ENCODE assay signal across 20 cellular contexts in the genomic region with DNA sequence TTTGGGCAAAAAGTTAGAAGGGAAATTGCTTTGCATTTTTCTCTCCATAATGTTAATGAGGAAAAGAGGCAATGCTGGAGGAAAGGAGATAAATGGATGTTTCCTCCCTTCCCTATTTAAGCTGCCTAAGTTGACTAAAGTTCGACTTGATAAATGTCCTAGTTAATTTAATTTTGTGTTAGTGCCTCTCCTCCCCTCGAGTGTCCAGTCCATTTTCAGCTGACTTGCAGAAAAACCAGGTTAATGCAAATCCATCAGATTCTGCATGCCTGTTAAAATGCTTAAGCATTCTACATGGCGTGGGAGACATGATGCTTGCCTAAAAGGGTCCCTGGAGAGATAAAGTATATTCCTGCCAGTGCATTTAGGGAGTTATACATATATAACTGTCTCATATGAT. TPM values are rescaled to one million over a fixed set of nuclear protein-coding genes. Genes with fewer than 3 reads are reported as not detected.
DNase-seq lines count a peak whose midpoint lies in the region; ATAC-seq, FAIRE-seq and TF ChIP-seq lines count a peak whose summit lies in the region.
"Had no signal": no experiment of that assay in that cellular context is flagged by ENCODE, and none has a peak within 500 bp of the region (broad histone marks: within the 10 kb centered on the region; RNA-seq: fewer than 3 reads in every experiment).

No MANE protein-coding gene starts in this region.

- peaks cover 45% of the 10 kb centered on the region for H3K4me1 ChIP-seq in Loucy (ENCODE audit: insufficient read depth, low read length, poor library complexity, severe bottlenecking)
- peaks cover 42% of the 10 kb centered on the region for H3K4me1 ChIP-seq in GM12878 (ENCODE audit: control insufficient read depth, insufficient read depth, low read length)

- no peaks in the 10 kb centered on the region; the same call in 1 of the 2 replicates for H3F3A ChIP-seq in Loucy (ENCODE audit: low read depth)

- H4K20me1 ChIP-seq in Loucy (ENCODE audit: insufficient read depth, low read length, poor library complexity, severe bottlenecking), result peaks cover 96% of the 10 kb centered on the region
- H4K20me1 ChIP-seq in GM12878 (ENCODE audit: control insufficient read depth, insufficient read depth), result peaks cover 6% of the 10 kb centered on the region; the same call in 1 of the 2 replicates

- peak overlapping the region; percentile 30 for H3K27ac Mint-ChIP-seq in activated naive CD4-positive, alpha-beta T cell treated with anti-CD3 and anti-CD28 coated beads, Interleukin-2, amount 50 U/mL, for 24 hours

- H3K9ac ChIP-seq in Loucy (ENCODE audit: low read depth, low read length, poor library complexity, severe bottlenecking), result no peak overlapping the region
- H3K9ac ChIP-seq in GM12878 (ENCODE audit: control insufficient read depth, insufficient read depth, low read length), result no peak overlapping the region
- H3K9ac ChIP-seq: KMS-11 had no signal

- H3K79me2 ChIP-seq in Loucy (ENCODE audit: insufficient read depth, low read length), result peaks cover 100% of the 10 kb centered on the region
- H3K79me2 ChIP-seq in GM12878 (ENCODE audit: control insufficient read depth, insufficient read depth, low read length), result peaks cover 91% of the 10 kb centered on the region

- intact Hi-C loops in GM12878 (cut with micrococcal nuclease; ENCODE audit: unreplicated experiment), result no loop called here

- POLR2A ChIA-PET in GM12878 (lab: Charles Lee), result interaction anchor here (1.1 to 2.2 kb wide), 3 partner anchors 10 to 69 kb away, joined by 3 to 7 read pairs (median 5); no protein-coding TSS in a partner anchor

- H3K36me3 ChIP-seq in Loucy (ENCODE audit: insufficient read depth, low read length) (peaks cover 41% of the 10 kb centered on the region; the same call in 1 of the 2 replicates), GM12878 (ENCODE audit: control insufficient read depth in 2 of 2, insufficient read depth in 2 of 2, low read length in 1 of 2) (no peaks in the 10 kb centered on the region; a peak in 2 of 4 replicates)

- no peak overlapping the region for H3K4me3 Mint-ChIP-seq in activated naive CD4-positive, alpha-beta T cell treated with anti-CD3 and anti-CD28 coated beads, Interleukin-2, amount 50 U/mL, for 24 hours
- H3K4me3 Mint-ChIP-seq: CD8-positive, alpha-beta memory T cell had no signal

- no peaks in the 10 kb centered on the region for H3K9me2 ChIP-seq in Loucy (replicated peaks; ENCODE audit: low read depth, low read length)

- H3K4me2 ChIP-seq in Loucy (ENCODE audit: low read depth, low read length, poor library complexity, severe bottlenecking) (peak overlapping the region; percentile 4), GM12878 (ENCODE audit: control insufficient read depth, insufficient read depth) (no peak overlapping the region)
- H3K4me2 ChIP-seq: KMS-11, PC-9 had no signal

- TF ChIP-seq EP300 in GM12878 (IDR thresholded peaks at IDR 0.05; ENCODE audit: borderline replicate concordance in 1 of 2, control insufficient read depth in 1 of 2, low read depth in 2 of 2, low read length in 2 of 2), result no peak

- FAIRE-seq in GM12878 (lab: Jason Lieb, UNC), result no peak
- FAIRE-seq: GM12891, GM18507, H1 had no signal

- H3K4me3 ChIP-seq in Loucy (ENCODE audit: low read length, poor library complexity, severe bottlenecking), result no peak overlapping the region
- H3K4me3 ChIP-seq in GM12878, result no peak overlapping the region
- H3K4me3 ChIP-seq: PC-9 had no signal

- BruUV-seq in GM12878 (replicated peaks; lab: Mats Ljungman, UMichigan), result TSS peak; percentile 33

- no peaks in the 10 kb centered on the region for H3K36me3 Mint-ChIP-seq in activated naive CD4-positive, alpha-beta T cell treated with anti-CD3 and anti-CD28 coated beads, Interleukin-2, amount 50 U/mL, for 24 hours

- in situ Hi-C loops in GM12878 (cut with MboI), result no loop called here

- no peaks in the 10 kb centered on the region for H3K27me3 Mint-ChIP-seq in activated naive CD4-positive, alpha-beta T cell treated with anti-CD3 and anti-CD28 coated beads, Interleukin-2, amount 50 U/mL, for 24 hours
- H3K27me3 Mint-ChIP-seq: CD8-positive, alpha-beta memory T cell had no signal

- H3K9me3 Mint-ChIP-seq in activated naive CD4-positive, alpha-beta T cell treated with anti-CD3 and anti-CD28 coated beads, Interleukin-2, amount 50 U/mL, for 24 hours, result no peaks in the 10 kb centered on the region
- H3K9me3 Mint-ChIP-seq: CD8-positive, alpha-beta memory T cell had no signal

- TF ChIP-seq RAD21 in GM12878 (IDR thresholded peaks at IDR 0.05; ENCODE audit: insufficient read depth, low read depth, low read length), result no peak

- H2AFZ ChIP-seq in Loucy (ENCODE audit: low read length) (no peak overlapping the region), GM12878 (ENCODE audit: control insufficient read depth, low read depth, low read length) (no peak overlapping the region)
- H2AFZ ChIP-seq: PC-9 had no signal

- TF ChIP-seq POLR2A in GM12878 (IDR thresholded peaks at IDR 0.05; ENCODE audit: low read depth, low read length), result no peak

- no peak for DNase-seq in activated naive CD4-positive, alpha-beta T cell (lab: John Stamatoyannopoulos, UW)
- DNase-seq in GM12878 (ENCODE audit: low read depth, low spot score) (no peak), NCI-H226 (no peak), NCI-H2107 treated with DMSO at 0.1 percent for 48 hours (lab: John Stamatoyannopoulos, UW; ENCODE audit: unreplicated experiment) (no peak)
- no peak for DNase-seq in activated CD4-positive, alpha-beta T cell treated with anti-CD3 and anti-CD28 coated beads, Interleukin-2, amount 50 U/mL, for 1 hour
- DNase-seq: C1 segment of cervical spinal cord; CD8-positive, alpha-beta memory T cell; DMS53; NCI-H1417 treated with DMSO at 0.1 percent for 48 hours; NCI-H187 treated with DMSO at 0.1 percent for 48 hours; NCI-H345 had no signal

- 59% methylated on average over 3 of the region's 3 CpGs for WGBS in GM12878 (ENCODE audit: insufficient coverage, insufficient replicate concordance, low lambda C conversion rate, missing lambda C conversion rate)

- H3K27me3 ChIP-seq in Loucy (ENCODE audit: insufficient read depth, low read length, poor library complexity, severe bottlenecking) (no peaks in the 10 kb centered on the region), GM12878 (replicated peaks in 1 of 2; ENCODE audit: control insufficient read depth in 2 of 2, insufficient read depth in 2 of 2, low read length in 1 of 2) (no peaks in the 10 kb centered on the region)

- H3K9me3 ChIP-seq in Loucy (ENCODE audit: insufficient read depth, low read depth, low read length) (no peaks in the 10 kb centered on the region), GM12878 (replicated peaks; ENCODE audit: control insufficient read depth, insufficient read depth, low read length) (no peaks in the 10 kb centered on the region)

- RAD21 ChIA-PET in GM12878 (lab: Charles Lee; ENCODE audit: unreplicated experiment), result interaction anchor here (2.9 kb wide), 1 partner anchor 10 kb away, joined by 14 read pairs; no protein-coding TSS in a partner anchor

- CTCF ChIA-PET in GM12878 (lab: Yijun Ruan, JAX), result interaction anchor here (0.6 to 1.3 kb wide), 2 partner anchors 11 kb away, joined by 3 to 7 read pairs; no protein-coding TSS in a partner anchor

- ATAC-seq in GM12878, result no peak
- no peak for ATAC-seq in GM18502 (IDR thresholded peaks at IDR 0.05; ENCODE audit: poor library complexity, unreplicated experiment)

- peaks cover 89% of the 10 kb centered on the region for H3K4me1 Mint-ChIP-seq in activated naive CD4-positive, alpha-beta T cell treated with anti-CD3 and anti-CD28 coated beads, Interleukin-2, amount 50 U/mL, for 24 hours

- SMC1A ChIA-PET in GM12878 (lab: Charles Lee; ENCODE audit: uncharacterized antibody, unreplicated experiment), result interaction anchor here (1.5 to 8.5 kb wide), 2 partner anchors 10 to 23 kb away, joined by 3 to 89 read pairs; no protein-coding TSS in a partner anchor

- H3K27ac ChIP-seq in GM12878 (ENCODE audit: control insufficient read depth, insufficient read depth), result no peak overlapping the region
- H3K27ac ChIP-seq: 22Rv1, KMS-11, PC-9 had no signal

- TF ChIP-seq CTCF in Loucy (conservative IDR thresholded peaks at IDR 0.05; ENCODE audit: low read length) (no peak), GM12878 (IDR thresholded peaks at IDR 0.05 in 2 of 3, conservative IDR thresholded peaks at IDR 0.05 in 1 of 3; ENCODE audit: control insufficient read depth in 2 of 3, extremely low read depth in 1 of 3, insufficient read depth in 1 of 3, low read depth in 3 of 3, low read length in 3 of 3) (no peak)

TF ChIP-seq in GM12878, 131 proteins besides CTCF, POLR2A, EP300 and RAD21 (continues in another document):
- TF ChIP-seq RBBP5 (conservative IDR thresholded peaks at IDR 0.05), result no peak

RNA-seq across cellular contexts. Expression of gene JARID2, which starts 30.2 kb away (rescaled TPM):
- total RNA-seq in GM12878 (2013; cell fraction: nucleolus; rRNA removed), result 86.6 and 96.7 TPM in 2 replicates
- total RNA-seq in GM12878 (2014; rRNA removed) (11.2 and 11.8 TPM in 2 replicates), GM12878 (2014; rRNA removed; fragmentation: Illumina TruSeq; extraction: Trizol) (12.4 and 13.4 TPM in 2 replicates), GM12878 (2021) (19.7 and 21.1 TPM in 2 replicates)
- 5.4 TPM for polyA plus RNA-seq in GM12878 (2011; ENCODE audit: low read depth)
- polyA plus RNA-seq in GM12878 (2011; rRNA removed) (17.9 and 21.6 TPM in 2 replicates), GM12878 (2014; fragmentation: Illumina TruSeq; extraction: Trizol) (13.7 and 14.6 TPM in 2 replicates), GM12878 (2014; fragmentation: Nextera tagmentation; extraction: Ambion mirVana) (1 to 10 TPM; 4.2 to 5.2 TPM), GM12878 (2014; rRNA removed) (12.2 and 12.7 TPM in 2 replicates), GM12878 (2016; fragmentation: Nextera tagmentation; extraction: Ambion mirVana) (1 to 10 TPM; 5.9 to 7.4 TPM)
- polyA plus RNA-seq in GM12878 (2011; cell fraction: cytosol; rRNA removed), result 20.8 and 21.1 TPM in 2 replicates
- polyA plus RNA-seq in GM12878 (2011; cell fraction: nucleus; rRNA removed), result 42.4 and 49.0 TPM in 2 replicates
- 11.3 and 12.0 TPM in 2 replicates for polyA plus RNA-seq in GM12878 (2012)
- 33.6 and 37.9 TPM in 2 replicates for polyA minus RNA-seq in GM12878 (2011; rRNA and poly(A)+ RNA removed)
- 12.0 and 16.0 TPM in 2 replicates for polyA minus RNA-seq in GM12878 (2011; cell fraction: cytosol; rRNA and poly(A)+ RNA removed)
- 29.5 and 42.3 TPM in 2 replicates for polyA minus RNA-seq in GM12878 (2011; cell fraction: nucleus; rRNA and poly(A)+ RNA removed)
